24 cellular contexts compared by ENCODE assay signal in the genomic region with DNA sequence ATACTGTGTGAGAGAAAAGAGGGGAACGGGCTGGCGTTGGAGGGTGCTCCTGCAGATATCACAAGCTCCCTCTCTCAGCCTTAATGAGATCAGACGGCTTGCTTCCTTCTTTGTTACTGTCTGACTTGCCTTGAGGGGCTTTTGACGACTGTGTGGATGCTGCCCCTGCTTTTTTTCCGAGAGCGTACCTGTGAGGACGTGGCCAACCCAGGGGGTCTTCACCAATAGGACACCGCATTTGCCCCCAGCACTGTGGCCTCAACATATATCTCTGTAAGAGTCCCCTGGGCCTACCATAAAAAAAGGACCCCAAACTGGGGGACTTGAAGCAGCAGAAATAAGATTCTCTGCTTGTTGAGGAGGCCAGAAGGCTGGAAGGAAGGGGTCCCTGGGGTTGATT.
DNase-seq lines count a peak whose midpoint lies in the region; ATAC-seq and TF ChIP-seq lines count a peak whose summit lies in the region.
"Had no signal": no experiment of that assay in that cellular context is flagged by ENCODE, and none has a peak within 500 bp of the region (broad histone marks: within the 10 kb centered on the region; RNA-seq: fewer than 3 reads in every experiment).

No MANE protein-coding gene starts in this region.

- no CpG with 5 or more reads among the region's 8 CpGs for WGBS in trophoblast cell (ENCODE audit: extremely low coverage, insufficient coverage, insufficient read length)

- peaks cover 2% of the 10 kb centered on the region for H3K9me3 ChIP-seq in trophoblast cell (ENCODE audit: insufficient read depth, low read depth, low read length)
- no peaks in the 10 kb centered on the region for H3K9me3 ChIP-seq in upper lobe of right lung
- H3K9me3 ChIP-seq: A549; BE2C; BLaER1 treated with 17β-estradiol and CSF1 and Interleukin-3, amounts not matched to agents 10 nM and 100 nM had no signal

- ATAC-seq in upper lobe of right lung (no peak), HG03354 (IDR thresholded peaks at IDR 0.05; ENCODE audit: poor library complexity, severe bottlenecking, unreplicated experiment) (no peak)
- ATAC-seq: GM12878 had no signal

- H3K27ac Mint-ChIP-seq in chondrocyte (ENCODE audit: unreplicated experiment), result no peak overlapping the region
- H3K27ac Mint-ChIP-seq: CD14-positive monocyte; CD4-positive, alpha-beta T cell; CD8-positive, alpha-beta memory T cell had no signal

- no peak overlapping the region for H3K9ac ChIP-seq in trophoblast cell (ENCODE audit: low read length)
- H3K9ac ChIP-seq: BLaER1 treated with 17β-estradiol and CSF1 and Interleukin-3, amounts not matched to agents 10 nM and 100 nM; GM23248 had no signal

- H3K27me3 ChIP-seq in trophoblast cell (ENCODE audit: insufficient read depth, low read length) (no peaks in the 10 kb centered on the region), upper lobe of right lung (no peaks in the 10 kb centered on the region)
- H3K27me3 ChIP-seq: BE2C; BLaER1 treated with 17β-estradiol and CSF1 and Interleukin-3, amounts not matched to agents 10 nM and 100 nM had no signal

- no peaks in the 10 kb centered on the region for H3K79me2 ChIP-seq in trophoblast cell (ENCODE audit: control insufficient read depth, insufficient read depth, low read length, poor library complexity)

- H3K4me1 ChIP-seq in trophoblast cell (ENCODE audit: control insufficient read depth in 1 of 2, insufficient read depth in 2 of 2, low read length in 2 of 2) (peaks cover 7 to 8% of the 10 kb centered on the region in 2 experiments), upper lobe of right lung (no peaks in the 10 kb centered on the region)
- H3K4me1 ChIP-seq: BE2C had no signal

- H3K27me3 Mint-ChIP-seq in chondrocyte (ENCODE audit: low read depth), result peaks cover 38% of the 10 kb centered on the region
- H3K27me3 Mint-ChIP-seq: CD4-positive, alpha-beta T cell had no signal

- no peak overlapping the region for H4K12ac ChIP-seq in trophoblast cell (ENCODE audit: low read depth, low read length)

- H3K36me3 ChIP-seq in trophoblast cell (ENCODE audit: control insufficient read depth in 1 of 2, insufficient read depth in 2 of 2, low read length in 2 of 2) (no peaks in the 10 kb centered on the region), upper lobe of right lung (no peaks in the 10 kb centered on the region)
- H3K36me3 ChIP-seq: BE2C; BLaER1 treated with 17β-estradiol and CSF1 and Interleukin-3, amounts not matched to agents 10 nM and 100 nM had no signal

- H3K4me3 ChIP-seq in trophoblast cell (ENCODE audit: low read depth, low read length) (no peak overlapping the region), upper lobe of right lung (no peak overlapping the region)
- H3K4me3 ChIP-seq: A549; BLaER1 treated with 17β-estradiol and CSF1 and Interleukin-3, amounts not matched to agents 10 nM and 100 nM; GM12878; GM23248 had no signal

- H2BK5ac ChIP-seq in trophoblast cell (ENCODE audit: low read depth, low read length, poor library complexity), result no peak overlapping the region

- intact Hi-C loops in upper lobe of right lung (cut with DNase I), result no loop called here

- no peaks in the 10 kb centered on the region for H3K36me3 Mint-ChIP-seq in chondrocyte (ENCODE audit: low read depth)
- H3K36me3 Mint-ChIP-seq: CD14-positive monocyte had no signal

- peaks cover 7% of the 10 kb centered on the region for H3K9me3 Mint-ChIP-seq in chondrocyte (ENCODE audit: low read depth)

- H4K91ac ChIP-seq in trophoblast cell (ENCODE audit: low read depth, low read length), result peak overlapping the region; percentile 54

- no peak overlapping the region for H3K4ac ChIP-seq in trophoblast cell (ENCODE audit: low read depth, low read length)

- H3K27ac ChIP-seq in trophoblast cell (ENCODE audit: low read depth, low read length) (no peak overlapping the region), upper lobe of right lung (no peak overlapping the region)
- H3K27ac ChIP-seq: A549; BLaER1 treated with 17β-estradiol and CSF1 and Interleukin-3, amounts not matched to agents 10 nM and 100 nM; GM23248 had no signal

- no peak overlapping the region for H2BK120ac ChIP-seq in trophoblast cell (ENCODE audit: insufficient read depth, low read length, poor library complexity)

- H2BK12ac ChIP-seq in trophoblast cell (ENCODE audit: low read length), result peak overlapping the region; percentile 82

- no peak overlapping the region for H3K4me3 Mint-ChIP-seq in chondrocyte (ENCODE audit: unreplicated experiment)
- H3K4me3 Mint-ChIP-seq: CD14-positive monocyte; CD4-positive, alpha-beta T cell; CD8-positive, alpha-beta memory T cell had no signal

- no peaks in the 10 kb centered on the region for H3K4me1 Mint-ChIP-seq in chondrocyte (ENCODE audit: low read depth)
- H3K4me1 Mint-ChIP-seq: CD14-positive monocyte; CD8-positive, alpha-beta memory T cell had no signal

- no peak overlapping the region for H3K23ac ChIP-seq in trophoblast cell (ENCODE audit: low read length)

- H3K18ac ChIP-seq in trophoblast cell (ENCODE audit: low read length), result no peak overlapping the region

- H4K8ac ChIP-seq in trophoblast cell (ENCODE audit: low read depth, low read length), result no peak overlapping the region

- H3K79me1 ChIP-seq in trophoblast cell (ENCODE audit: low read length), result peaks cover 11% of the 10 kb centered on the region

- H2AFZ ChIP-seq in trophoblast cell (ENCODE audit: insufficient read depth, low read length, poor library complexity), result no peak overlapping the region
- H2AFZ ChIP-seq: GM23248 had no signal

- no peak overlapping the region for H3K14ac ChIP-seq in trophoblast cell (ENCODE audit: low read length)

- no peak overlapping the region for H2AK5ac ChIP-seq in trophoblast cell (ENCODE audit: low read length)

- DNase-seq in chondrocyte (ENCODE audit: low spot score) (peak; percentile 40), mesenteric fat pad (ENCODE audit: low spot score) (peak; percentile 2), trophoblast cell (no peak), upper lobe of right lung (peak; percentile 12), SK-N-DZ (ENCODE audit: low spot score) (no peak)
- DNase-seq in stimulated activated CD4-positive, alpha-beta T cell treated with anti-CD3 and anti-CD28 coated beads, Interleukin-2, amount 100 ng/mL, for 48 hours, result no peak
- DNase-seq: 8988T; ACHN; AML-193; BE2C; CD4-positive, alpha-beta T cell; CD8-positive, alpha-beta memory T cell; DMS 273 treated with DMSO at 0.1 percent for 48 hours; DMS79; EL; GDM1; GM23248; H7; HCEC 1CT had no signal

- TF ChIP-seq CTCF in chondrocyte (IDR thresholded peaks at IDR 0.05) (no peak), upper lobe of right lung (IDR thresholded peaks at IDR 0.05) (no peak)

- H3K4me2 ChIP-seq in trophoblast cell (ENCODE audit: low read length), result no peak overlapping the region
- H3K4me2 ChIP-seq: A549; BLaER1 treated with 17β-estradiol and CSF1 and Interleukin-3, amounts not matched to agents 10 nM and 100 nM had no signal

Comparison
In these comparisons a context has a peak if more than half of its experiments do, and no peak if none do; other contexts are left out.
1. DNase-seq: peak in chondrocyte (single experiment), mesenteric fat pad (single experiment) and upper lobe of right lung (single experiment); none in trophoblast cell (0 of 2), SK-N-DZ (single experiment) and stimulated activated CD4-positive, alpha-beta T cell treated with anti-CD3 and anti-CD28 coated beads, Interleukin-2, amount 100 ng/mL, for 48 hours (0 of 2).